Comparison of ENCODE assay signal across 19 cellular contexts in the genomic region with DNA sequence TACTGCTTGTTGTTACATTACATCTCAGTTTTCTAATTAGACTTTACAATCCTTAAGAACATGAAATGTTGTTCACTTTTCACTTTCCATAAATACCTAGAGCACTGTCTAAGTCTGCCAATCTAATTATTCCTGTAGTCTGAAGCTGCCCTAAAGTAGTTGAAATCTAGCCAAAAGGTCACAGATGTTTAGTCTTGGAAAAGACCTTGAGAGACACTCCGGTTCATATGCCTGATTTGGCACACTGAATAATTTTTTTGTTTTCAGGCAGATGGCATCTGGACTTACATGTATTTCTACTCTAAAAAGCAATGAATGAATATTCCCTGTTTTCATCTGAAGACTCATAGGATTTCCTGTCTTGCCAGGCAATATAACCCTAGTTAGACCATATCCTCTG.
DNase-seq lines count a peak whose midpoint lies in the region; ATAC-seq lines count a peak whose summit lies in the region.
"Had no signal": no experiment of that assay in that cellular context is flagged by ENCODE, and none has a peak within 500 bp of the region (broad histone marks: within the 10 kb centered on the region; RNA-seq: fewer than 3 reads in every experiment).

No MANE protein-coding gene starts in this region.

- in situ Hi-C loops in G401 (cut with HindIII; ENCODE audit: low sequenced_read_pairs), result no loop called here

- H3K9me3 ChIP-seq in MG63, result no peaks in the 10 kb centered on the region
- H3K9me3 ChIP-seq: SJCRH30 had no signal

- DNase-seq in G401 (ENCODE audit: low spot score) (peak; percentile 68), NCI-H1694 treated with DMSO at 0.1 percent for 48 hours (lab: John Stamatoyannopoulos, UW) (peak; percentile 88), NCI-H524 (lab: John Stamatoyannopoulos, UW) (peak; percentile 72 to 92), cerebellar cortex (ENCODE audit: low spot score) (peak; percentile 65), MG63 (no peak), DMS53 (lab: John Stamatoyannopoulos, UW) (no peak)
- DNase-seq: Calu3; CD8-positive, alpha-beta memory T cell; DND-41; GOT3; HCEC 1CT; MM.1S; NCI-H187; NCI-H226; SJCRH30; T-cell had no signal

- ATAC-seq in HG03139 (IDR thresholded peaks at IDR 0.05; ENCODE audit: unreplicated experiment), result no peak
- ATAC-seq: HepG2, K562, T-cell had no signal

- no peak overlapping the region for H3K4me3 ChIP-seq in MG63
- H3K4me3 ChIP-seq: K562, SJCRH30 had no signal

- H3K36me3 ChIP-seq in MG63, result no peaks in the 10 kb centered on the region
- H3K36me3 ChIP-seq: SJCRH30 had no signal

- no peaks in the 10 kb centered on the region for H3K27me3 ChIP-seq in MG63
- H3K27me3 ChIP-seq: SJCRH30 had no signal

Comparison
In these comparisons a context has a peak if more than half of its experiments do, and no peak if none do; other contexts are left out.
1. DNase-seq: peak in G401 (single experiment), NCI-H1694 treated with DMSO at 0.1 percent for 48 hours (single experiment), NCI-H524 (2 of 2) and cerebellar cortex (single experiment); none in MG63 (single experiment) and DMS53 (single experiment).